Comparison of ENCODE assay signal across 8 cellular contexts in the genomic region with DNA sequence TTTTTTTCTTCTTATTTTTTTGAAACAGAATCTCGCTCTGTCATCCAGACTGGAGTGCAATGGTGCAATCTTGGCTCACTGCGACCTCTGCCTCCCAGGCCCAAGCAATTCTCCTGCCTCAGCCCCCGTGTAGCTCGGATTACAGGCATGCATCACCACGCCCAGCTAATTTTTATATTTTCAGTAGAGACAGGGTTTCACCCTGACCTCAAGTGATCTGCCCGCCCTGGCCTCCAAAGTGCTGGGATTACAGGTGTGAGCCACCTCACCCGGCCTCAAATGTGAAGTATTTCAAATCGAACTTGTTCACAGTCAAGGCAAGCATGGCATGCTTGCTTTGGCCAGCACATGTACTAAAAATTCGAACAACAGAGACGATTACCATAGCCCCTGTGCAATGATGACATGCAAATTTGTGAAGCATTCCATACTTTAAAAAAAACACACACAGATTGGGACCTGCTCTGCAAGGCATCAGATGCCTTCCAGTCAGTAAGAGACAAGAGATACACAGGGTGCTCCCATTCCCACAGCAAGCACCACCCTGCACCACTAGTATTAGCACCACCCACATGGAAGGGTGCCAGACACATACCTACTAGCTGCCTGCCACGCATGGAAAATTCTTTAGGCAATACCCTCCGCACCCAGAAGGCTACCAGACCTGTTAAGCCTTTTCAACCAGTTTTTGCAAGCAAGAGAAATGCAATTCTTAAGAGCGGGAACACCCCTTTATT. TPM values are rescaled to one million over a fixed set of nuclear protein-coding genes. Genes with fewer than 3 reads are reported as not detected.
DNase-seq lines count a peak whose midpoint lies in the region; ATAC-seq and TF ChIP-seq lines count a peak whose summit lies in the region.

No MANE protein-coding gene starts in this region.

- no peaks in the 10 kb centered on the region for H3K9me3 ChIP-seq in Peyer's patch

- H3K27me3 ChIP-seq in Peyer's patch, result no peaks in the 10 kb centered on the region

- peak; percentile 24 to 43 for DNase-seq in NCI-H526 (lab: John Stamatoyannopoulos, UW)
- no peak for DNase-seq in NCI-H526 treated with DMSO at 0.1 percent for 48 hours (lab: John Stamatoyannopoulos, UW)
- DNase-seq in Peyer's patch, result peak in 1 of 3 donors; percentile 76
- peak; percentile 99 for DNase-seq in epithelial cell of esophagus (ENCODE audit: low read depth)
- peak; percentile 18 for DNase-seq in nephron progenitor cell
- no peak for DNase-seq in NCI-H146 treated with DMSO at 0.1 percent for 48 hours (lab: John Stamatoyannopoulos, UW; ENCODE audit: unreplicated experiment)
- DNase-seq in pons (ENCODE audit: low spot score), result no peak

- H3K27ac Mint-ChIP-seq in nephron progenitor cell, result peak overlapping the region; percentile 99

- peaks cover 30% of the 10 kb centered on the region for H3K36me3 Mint-ChIP-seq in nephron progenitor cell (ENCODE audit: low read depth)

- ATAC-seq in HG03442 (IDR thresholded peaks at IDR 0.05; ENCODE audit: unreplicated experiment), result no peak

- H3K9me3 Mint-ChIP-seq in nephron progenitor cell, result no peaks in the 10 kb centered on the region

- H3K4me1 Mint-ChIP-seq in nephron progenitor cell, result peaks cover 89% of the 10 kb centered on the region

- H3K4me3 ChIP-seq in Peyer's patch (no peak overlapping the region), epithelial cell of esophagus (ENCODE audit: low read length) (no peak overlapping the region)

- no peaks in the 10 kb centered on the region for H3K27me3 Mint-ChIP-seq in nephron progenitor cell (ENCODE audit: low read depth, poor library complexity)

- peaks cover 22 to 89% (median 43%) of the 10 kb centered on the region in 4 donors for H3K4me1 ChIP-seq in Peyer's patch

- TF ChIP-seq POLR2A in Peyer's patch (IDR thresholded peaks at IDR 0.05), result no peak

- no peaks in the 10 kb centered on the region for H3K36me3 ChIP-seq in Peyer's patch

- H3K27ac ChIP-seq in Peyer's patch, result peak overlapping the region in 3 of 4 donors; percentile 34 to 61 (median 55)

- H3K4me3 Mint-ChIP-seq in nephron progenitor cell, result peak overlapping the region; percentile 67

- TF ChIP-seq CTCF in Peyer's patch (IDR thresholded peaks at IDR 0.05) (peak in 3 of 6 experiments; percentile 29 to 34 (median 33)), epithelial cell of esophagus (IDR thresholded peaks at IDR 0.05; ENCODE audit: insufficient read depth, low read depth, low read length, missing control alignments) (peak; percentile 55), nephron progenitor cell (IDR thresholded peaks at IDR 0.05) (no peak)

RNA-seq across cellular contexts. Expression of gene ANKRD11, which starts 47.2 kb away (rescaled TPM):
- total RNA-seq in Peyer's patch, result 100 to 1,000 TPM; 177 to 227 (median 211) TPM

Comparison
In these comparisons a context has a peak if more than half of its experiments do, and no peak if none do; other contexts are left out.
1. DNase-seq: peak in NCI-H526 (2 of 2), epithelial cell of esophagus (single experiment) and nephron progenitor cell (single experiment); none in NCI-H526 treated with DMSO at 0.1 percent for 48 hours (single experiment), NCI-H146 treated with DMSO at 0.1 percent for 48 hours (single experiment) and pons (single experiment).